21 cellular contexts compared by ENCODE assay signal in the genomic region with DNA sequence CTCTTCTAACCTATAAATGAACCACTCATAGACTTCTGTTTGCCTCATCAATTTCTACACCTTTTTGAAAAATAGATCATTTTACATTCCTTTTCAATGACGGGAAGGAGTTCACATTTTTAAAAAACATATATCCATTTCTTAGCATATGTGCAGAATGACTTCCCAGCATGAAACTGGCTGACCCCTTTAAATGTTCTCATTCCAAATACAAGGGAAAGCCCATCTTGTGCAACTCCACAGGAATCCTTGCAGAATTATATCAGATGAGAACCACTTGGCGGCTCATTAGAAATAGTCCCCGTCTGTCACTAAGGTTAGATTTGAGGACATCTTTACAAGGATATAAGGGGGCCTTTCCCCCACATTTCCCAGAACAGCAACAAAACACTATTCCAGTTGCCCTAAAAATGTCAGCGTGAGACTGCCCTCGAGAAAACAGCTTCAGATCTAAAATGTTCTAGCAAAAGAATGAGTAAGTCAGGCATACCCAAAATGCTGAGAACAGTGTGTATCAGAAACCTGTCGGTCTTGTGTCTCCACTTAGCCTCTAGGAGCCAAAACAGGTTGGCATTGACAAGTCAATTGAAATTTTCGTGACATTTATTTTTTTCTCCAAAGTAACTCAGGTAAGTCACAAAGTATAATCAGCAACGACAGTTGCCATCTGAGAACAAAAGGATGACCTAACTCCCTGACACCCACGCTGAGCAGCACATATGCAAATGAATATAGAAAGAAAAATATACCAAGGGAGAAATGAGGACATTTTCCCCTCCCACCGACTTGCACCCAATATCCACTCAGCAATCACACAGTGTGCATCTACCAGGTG.
DNase-seq lines count a peak whose midpoint lies in the region; ATAC-seq and TF ChIP-seq lines count a peak whose summit lies in the region.
"Had no signal": no experiment of that assay in that cellular context is flagged by ENCODE, and none has a peak within 500 bp of the region (broad histone marks: within the 10 kb centered on the region; RNA-seq: fewer than 3 reads in every experiment).

No MANE protein-coding gene starts in this region.

- peaks cover 75% of the 10 kb centered on the region for H3K4me1 Mint-ChIP-seq in chondrocyte (ENCODE audit: low read depth)

- H2AFZ ChIP-seq in parathyroid adenoma: no peak overlapping the region
- H2AFZ ChIP-seq: GM23248 had no signal

- H3K9me3 Mint-ChIP-seq in chondrocyte (ENCODE audit: low read depth): no peaks in the 10 kb centered on the region

- peak overlapping the region; percentile 83 for H3K27ac Mint-ChIP-seq in chondrocyte (ENCODE audit: unreplicated experiment)
- H3K27ac Mint-ChIP-seq: T-helper 17 cell had no signal

- H3K27me3 Mint-ChIP-seq in chondrocyte (ENCODE audit: low read depth): no peaks in the 10 kb centered on the region
- H3K27me3 Mint-ChIP-seq: T-helper 17 cell had no signal

- ATAC-seq in GM18502 (IDR thresholded peaks at IDR 0.05; ENCODE audit: poor library complexity, unreplicated experiment) (peak; percentile 42), GM18517 (IDR thresholded peaks at IDR 0.05; ENCODE audit: unreplicated experiment) (no peak)
- ATAC-seq: left lung, right cardiac atrium, T-helper 17 cell had no signal

- DNase-seq in NCI-H526 treated with DMSO at 0.1 percent for 48 hours (lab: John Stamatoyannopoulos, UW): peak; percentile 22
- no peak for DNase-seq in chondrocyte (ENCODE audit: low spot score)
- no peak for DNase-seq in GM03348 (ENCODE audit: low spot score)
- no peak for DNase-seq in NCI-H345 treated with DMSO at 0.1 percent for 48 hours (lab: John Stamatoyannopoulos, UW; ENCODE audit: unreplicated experiment)
- DNase-seq: adrenal gland; central memory CD4-positive, alpha-beta T cell; DND-41; effector memory CD4-positive, alpha-beta T cell; glutamatergic neuron; GM23248; left lung; NCI-H1105; NCI-H69; right cardiac atrium; SIG-M5; T-helper 17 cell; WERI-Rb-1 had no signal

- peaks cover 2% of the 10 kb centered on the region for H3K36me3 Mint-ChIP-seq in chondrocyte (ENCODE audit: low read depth)

- peaks cover 13% of the 10 kb centered on the region for H3K79me2 ChIP-seq in parathyroid adenoma

- no peaks in the 10 kb centered on the region for H3K36me3 ChIP-seq in parathyroid adenoma (ENCODE audit: control insufficient read depth, insufficient read depth, low read length)
- H3K36me3 ChIP-seq: adrenal gland, left lung, neutrophil, WERI-Rb-1 had no signal

- H3K9ac ChIP-seq in parathyroid adenoma: no peak overlapping the region
- H3K9ac ChIP-seq: GM23248 had no signal

- no peaks in the 10 kb centered on the region for H3K27me3 ChIP-seq in parathyroid adenoma (ENCODE audit: control insufficient read depth, insufficient read depth, low read length)
- H3K27me3 ChIP-seq: adrenal gland, left lung, neutrophil had no signal

- H3K9me3 ChIP-seq in parathyroid adenoma (ENCODE audit: control insufficient read depth, low read length): no peaks in the 10 kb centered on the region
- H3K9me3 ChIP-seq: adrenal gland, left lung, neutrophil had no signal

- H3K4me3 Mint-ChIP-seq in chondrocyte (ENCODE audit: unreplicated experiment): no peak overlapping the region
- H3K4me3 Mint-ChIP-seq: T-helper 17 cell had no signal

- H3K27ac ChIP-seq in parathyroid adenoma: no peak overlapping the region
- H3K27ac ChIP-seq: adrenal gland, GM23248, left lung, neutrophil, WERI-Rb-1 had no signal

- H3K4me3 ChIP-seq in parathyroid adenoma (ENCODE audit: low read depth, low read length): no peak overlapping the region
- H3K4me3 ChIP-seq: adrenal gland, GM23248, left lung had no signal

- H3K4me2 ChIP-seq in parathyroid adenoma (ENCODE audit: low read length): peak overlapping the region; percentile 17

- no peak for TF ChIP-seq CTCF in chondrocyte (IDR thresholded peaks at IDR 0.05)
- TF ChIP-seq CTCF in parathyroid adenoma (IDR thresholded peaks at IDR 0.05): no peak

- H3K4me1 ChIP-seq in parathyroid adenoma: no peaks in the 10 kb centered on the region
- H3K4me1 ChIP-seq: adrenal gland had no signal
